Comparison of ENCODE assay signal across 8 cellular contexts in genomic region chr12:68611094-68611818, GRCh38. TPM values are rescaled to one million over a fixed set of nuclear protein-coding genes. Genes with fewer than 3 reads are reported as not detected.
DNase-seq lines count a peak whose midpoint lies in the region; ATAC-seq and TF ChIP-seq lines count a peak whose summit lies in the region.

No MANE protein-coding gene starts in this region.

- H3K4me3 ChIP-seq in ACC112 (ENCODE audit: low read depth, low read length) (peak overlapping the region; percentile 84), mononuclear cell (ENCODE audit: low read length) (peak overlapping the region; percentile 98)

- DNase-seq in NOMO-1 treated with dmso at 0.1 percent for 144 hours (lab: John Stamatoyannopoulos, UW; ENCODE audit: unreplicated experiment) (peak; percentile 57), erythroblast (lab: John Stamatoyannopoulos, UW) (peak; percentile 79)
- DNase-seq in activated T-cell treated with anti-CD3 and anti-CD28 coated beads, Interleukin-2, amount 50 U/mL, for 24 hours = peak; percentile 73
- DNase-seq in stimulated activated naive CD8-positive, alpha-beta T cell treated with anti-CD3 and anti-CD28 coated beads, Interleukin-15, amount 100 ng/mL, for 72 hours = peak; percentile 55 to 57

- ATAC-seq in GM18505 (IDR thresholded peaks at IDR 0.05; ENCODE audit: unreplicated experiment) = peak; percentile 41
- peak; percentile 38 for ATAC-seq in HG03045 (IDR thresholded peaks at IDR 0.05; ENCODE audit: unreplicated experiment)
- peak; percentile 2 for ATAC-seq in stimulated activated naive CD8-positive, alpha-beta T cell treated with anti-CD3 and anti-CD28 coated beads, Interleukin-15, amount 100 ng/mL, for 72 hours

- H3K27me3 ChIP-seq in ACC112 (ENCODE audit: insufficient read depth, low read length) (no peaks in the 10 kb centered on the region), mononuclear cell (ENCODE audit: insufficient read depth, low read length) (no peaks in the 10 kb centered on the region)

- peaks cover 48% of the 10 kb centered on the region for H3K36me3 Mint-ChIP-seq in activated T-cell treated with anti-CD3 and anti-CD28 coated beads, Interleukin-2, amount 50 U/mL, for 24 hours (ENCODE audit: low read depth)

- peak overlapping the region; percentile 92 for H3K27ac ChIP-seq in ACC112 (ENCODE audit: low read depth, low read length)

- no peaks in the 10 kb centered on the region for H3K27me3 Mint-ChIP-seq in activated T-cell treated with anti-CD3 and anti-CD28 coated beads, Interleukin-2, amount 50 U/mL, for 24 hours
- no peaks in the 10 kb centered on the region for H3K27me3 Mint-ChIP-seq in stimulated activated naive CD8-positive, alpha-beta T cell treated with anti-CD3 and anti-CD28 coated beads, Interleukin-15, amount 100 ng/mL, for 72 hours

- peaks cover 33% of the 10 kb centered on the region for H3K4me1 ChIP-seq in ACC112 (ENCODE audit: control insufficient read depth, insufficient read depth, low read length, unreplicated experiment)
- peaks cover 39% of the 10 kb centered on the region for H3K4me1 ChIP-seq in mononuclear cell (ENCODE audit: insufficient read depth, low read length)

- no peak overlapping the region for H2AFZ ChIP-seq in ACC112 (ENCODE audit: low read length, unreplicated experiment)

- H3K36me3 ChIP-seq in ACC112 (ENCODE audit: insufficient read depth, low read length) = 0 out of 2 replicates have a peak, but pooled peaks cover 3% of the 10 kb centered on the region

- H3K9me3 ChIP-seq in mononuclear cell (ENCODE audit: low read depth, low read length) = no peaks in the 10 kb centered on the region

- H3K9me3 Mint-ChIP-seq in activated T-cell treated with anti-CD3 and anti-CD28 coated beads, Interleukin-2, amount 50 U/mL, for 24 hours = no peaks in the 10 kb centered on the region
- H3K9me3 Mint-ChIP-seq in stimulated activated naive CD8-positive, alpha-beta T cell treated with anti-CD3 and anti-CD28 coated beads, Interleukin-15, amount 100 ng/mL, for 72 hours = no peaks in the 10 kb centered on the region

- peaks cover 50% of the 10 kb centered on the region for H3K4me1 Mint-ChIP-seq in activated T-cell treated with anti-CD3 and anti-CD28 coated beads, Interleukin-2, amount 50 U/mL, for 24 hours (ENCODE audit: low read depth)
- peaks cover 53% of the 10 kb centered on the region for H3K4me1 Mint-ChIP-seq in stimulated activated naive CD8-positive, alpha-beta T cell treated with anti-CD3 and anti-CD28 coated beads, Interleukin-15, amount 100 ng/mL, for 72 hours

- peak overlapping the region; percentile 91 for H3K4me3 Mint-ChIP-seq in activated T-cell treated with anti-CD3 and anti-CD28 coated beads, Interleukin-2, amount 50 U/mL, for 24 hours
- H3K4me3 Mint-ChIP-seq in stimulated activated naive CD8-positive, alpha-beta T cell treated with anti-CD3 and anti-CD28 coated beads, Interleukin-15, amount 100 ng/mL, for 72 hours = peak overlapping the region; percentile 98

- H3K79me2 ChIP-seq in ACC112 (ENCODE audit: control insufficient read depth, insufficient read depth, low read length, unreplicated experiment) = peaks cover 50% of the 10 kb centered on the region

- peak overlapping the region; percentile 97 for H3K27ac Mint-ChIP-seq in activated T-cell treated with anti-CD3 and anti-CD28 coated beads, Interleukin-2, amount 50 U/mL, for 24 hours
- peak overlapping the region; percentile 98 to 99 for H3K27ac Mint-ChIP-seq in stimulated activated naive CD8-positive, alpha-beta T cell treated with anti-CD3 and anti-CD28 coated beads, Interleukin-15, amount 100 ng/mL, for 72 hours

- TF ChIP-seq POLR2A in GM18505 (IDR thresholded peaks at IDR 0.05; ENCODE audit: borderline replicate concordance, extremely low read depth, insufficient read depth, insufficient read length) (no peak), erythroblast (IDR thresholded peaks at IDR 0.05; ENCODE audit: low read length) (no peak)

RNA-seq across cellular contexts. Expression of gene RAP1B, which starts 0.6 kb away (rescaled TPM):
- 414 TPM for total RNA-seq in mononuclear cell

Comparison
In these comparisons a context has a peak if more than half of its experiments do, and no peak if none do; other contexts are left out.
1. Peak in every context shown above with its lines: DNase-seq, ATAC-seq, H3K4me3 ChIP-seq and H3K27ac ChIP-seq.